23 cellular contexts compared by ENCODE assay signal in the genomic region with DNA sequence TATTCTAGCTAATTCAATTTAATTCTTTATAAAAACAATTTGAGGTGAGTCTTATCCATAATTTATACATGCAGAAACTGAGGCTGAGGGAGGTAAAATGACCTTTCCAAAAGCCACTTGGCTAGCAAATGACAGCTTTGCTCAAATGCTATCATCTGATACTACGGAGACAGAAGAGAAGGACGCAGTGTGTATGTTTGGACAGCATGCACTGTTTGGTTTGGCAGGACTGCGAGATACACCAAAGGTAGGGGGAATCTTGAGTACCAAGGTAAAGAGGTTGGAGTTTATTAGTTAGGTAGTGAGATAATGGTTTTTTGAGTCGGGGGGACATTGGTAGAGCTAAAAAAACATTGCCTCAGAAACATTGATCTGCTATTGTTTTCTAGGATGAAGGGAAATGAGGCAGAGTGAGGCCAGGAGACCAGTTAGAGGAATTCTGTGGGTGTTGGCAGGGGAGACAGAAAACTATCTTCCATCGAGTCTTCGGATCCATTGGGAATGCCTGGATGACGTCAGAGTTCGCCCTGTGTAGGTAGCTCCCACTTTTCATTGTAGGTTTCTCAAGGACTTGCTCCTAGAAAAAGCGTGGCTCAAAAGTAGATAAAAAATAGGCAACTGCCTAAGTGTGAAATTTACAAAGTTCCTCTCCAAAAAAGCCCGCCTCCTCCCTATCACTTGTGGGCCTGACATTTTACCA. TPM values are rescaled to one million over a fixed set of nuclear protein-coding genes. Genes with fewer than 3 reads are reported as not detected.
A peak's percentile ranks its signal among the peaks of the same experiment; 100 is the strongest.
DNase-seq lines count a peak whose midpoint lies in the region; ATAC-seq and TF ChIP-seq lines count a peak whose summit lies in the region.
"Had no signal": no experiment of that assay in that cellular context is flagged by ENCODE, and none has a peak within 500 bp of the region (broad histone marks: within the 10 kb centered on the region; RNA-seq: fewer than 3 reads in every experiment).

No MANE protein-coding gene starts in this region.

- H3K36me3 Mint-ChIP-seq in activated naive CD8-positive, alpha-beta T cell treated with anti-CD3 and anti-CD28 coated beads for 36 hours: no peaks in the 10 kb centered on the region
- no peaks in the 10 kb centered on the region for H3K36me3 Mint-ChIP-seq in activated naive CD8-positive, alpha-beta T cell treated with anti-CD3 and anti-CD28 coated beads, Interleukin-2, amount 50 U/mL, for 24 hours (ENCODE audit: low read depth)
- no peaks in the 10 kb centered on the region for H3K36me3 Mint-ChIP-seq in neural crest cell (ENCODE audit: low read depth)
- H3K36me3 Mint-ChIP-seq: CD14-positive monocyte; CD8-positive, alpha-beta memory T cell; T-cell had no signal

- no peak for DNase-seq in activated naive CD8-positive, alpha-beta T cell treated with anti-CD3 and anti-CD28 coated beads for 36 hours
- DNase-seq in activated naive CD8-positive, alpha-beta T cell treated with anti-CD3 and anti-CD28 coated beads, Interleukin-2, amount 50 U/mL, for 24 hours: no peak
- DNase-seq in SHP77 (lab: John Stamatoyannopoulos, UW) (peak; percentile 7 to 29), neural crest cell (ENCODE audit: low read depth, low spot score) (no peak), A673 (ENCODE audit: low spot score) (no peak), 8988T (no peak), ACHN (no peak)
- DNase-seq: CD8-positive, alpha-beta memory T cell; DMS 273 treated with DMSO at 0.1 percent for 48 hours; H7; KBM-7; MG63; NCI-H2081; NCI-H2227 treated with DMSO at 0.1 percent for 48 hours; NCI-H748 treated with DMSO at 0.1 percent for 48 hours; NK-92 treated with Interleukin-12 subunit alpha and Interleukin-12 subunit beta, amount 100 ng/mL, for 24 hours; PC-3; T-cell had no signal

- H3K9me3 ChIP-seq in A673 (ENCODE audit: low read depth, low read length, poor library complexity, severe bottlenecking): no peaks in the 10 kb centered on the region
- H3K9me3 ChIP-seq: MG63, SJSA1 had no signal

- H3K27me3 Mint-ChIP-seq in activated naive CD8-positive, alpha-beta T cell treated with anti-CD3 and anti-CD28 coated beads for 36 hours: peaks cover 49% of the 10 kb centered on the region
- peaks cover 53% of the 10 kb centered on the region for H3K27me3 Mint-ChIP-seq in activated naive CD8-positive, alpha-beta T cell treated with anti-CD3 and anti-CD28 coated beads, Interleukin-2, amount 50 U/mL, for 24 hours
- peaks cover 69% of the 10 kb centered on the region for H3K27me3 Mint-ChIP-seq in neural crest cell (ENCODE audit: low read depth)

- CTCF ChIA-PET in A673 (lab: Charles Lee): no interaction called here

- peaks cover 24% of the 10 kb centered on the region for H3K4me1 ChIP-seq in A673 (ENCODE audit: insufficient read depth, low read length, poor library complexity, severe bottlenecking)
- H3K4me1 ChIP-seq: SJSA1 had no signal

- POLR2A ChIA-PET in A673 (lab: Charles Lee; ENCODE audit: low non-redundant PET): interaction anchor here (0.6 kb wide), 1 partner anchor 12 kb away, joined by 3 read pairs; no protein-coding TSS in a partner anchor

- H3K4me3 Mint-ChIP-seq in activated naive CD8-positive, alpha-beta T cell treated with anti-CD3 and anti-CD28 coated beads for 36 hours: no peak overlapping the region
- H3K4me3 Mint-ChIP-seq in activated naive CD8-positive, alpha-beta T cell treated with anti-CD3 and anti-CD28 coated beads, Interleukin-2, amount 50 U/mL, for 24 hours: no peak overlapping the region
- peak overlapping the region; percentile 13 for H3K4me3 Mint-ChIP-seq in neural crest cell
- H3K4me3 Mint-ChIP-seq: CD8-positive, alpha-beta memory T cell; T-cell had no signal

- no peak for ATAC-seq in activated naive CD8-positive, alpha-beta T cell treated with anti-CD3 and anti-CD28 coated beads, Interleukin-2, amount 50 U/mL, for 24 hours
- ATAC-seq: PC-3, T-cell had no signal

- in situ Hi-C loops in ACHN (cut with HindIII; ENCODE audit: low pct_ligation_motif_present, low pct_unique_long_range_greater_than_20kb, low sequenced_read_pairs): no loop called here

- H3K27ac ChIP-seq in A673 (ENCODE audit: low read depth, low read length, poor library complexity, severe bottlenecking): no peak overlapping the region
- H3K27ac ChIP-seq: SJSA1 had no signal

- no peaks in the 10 kb centered on the region for H3K4me1 Mint-ChIP-seq in activated naive CD8-positive, alpha-beta T cell treated with anti-CD3 and anti-CD28 coated beads for 36 hours
- H3K4me1 Mint-ChIP-seq in activated naive CD8-positive, alpha-beta T cell treated with anti-CD3 and anti-CD28 coated beads, Interleukin-2, amount 50 U/mL, for 24 hours: peaks cover 5% of the 10 kb centered on the region
- H3K4me1 Mint-ChIP-seq in neural crest cell: peaks cover 14% of the 10 kb centered on the region

- intact Hi-C loops in A673 (cut with micrococcal nuclease; ENCODE audit: unreplicated experiment): no loop called here

- H3K27ac Mint-ChIP-seq in activated naive CD8-positive, alpha-beta T cell treated with anti-CD3 and anti-CD28 coated beads for 36 hours: peak overlapping the region; percentile 9
- H3K27ac Mint-ChIP-seq in activated naive CD8-positive, alpha-beta T cell treated with anti-CD3 and anti-CD28 coated beads, Interleukin-2, amount 50 U/mL, for 24 hours: no peak overlapping the region
- H3K27ac Mint-ChIP-seq in neural crest cell (ENCODE audit: unreplicated experiment): no peak overlapping the region
- H3K27ac Mint-ChIP-seq: CD14-positive monocyte; CD8-positive, alpha-beta memory T cell; T-cell had no signal

- H3K27me3 ChIP-seq in A673 (replicated peaks; ENCODE audit: insufficient read depth, low read depth, low read length, poor library complexity): no peaks in the 10 kb centered on the region

- BruUV-seq in A673 (replicated peaks; lab: Mats Ljungman, UMichigan): no TSS peak

- H3K9me3 Mint-ChIP-seq in activated naive CD8-positive, alpha-beta T cell treated with anti-CD3 and anti-CD28 coated beads for 36 hours: no peaks in the 10 kb centered on the region
- H3K9me3 Mint-ChIP-seq in activated naive CD8-positive, alpha-beta T cell treated with anti-CD3 and anti-CD28 coated beads, Interleukin-2, amount 50 U/mL, for 24 hours: no peaks in the 10 kb centered on the region
- H3K9me3 Mint-ChIP-seq in neural crest cell: no peaks in the 10 kb centered on the region
- H3K9me3 Mint-ChIP-seq: CD8-positive, alpha-beta memory T cell had no signal

- H3K4me3 ChIP-seq in A673 (ENCODE audit: low read depth, low read length, poor library complexity, severe bottlenecking): no peak overlapping the region
- H3K4me3 ChIP-seq: MG63, SJSA1 had no signal

- TF ChIP-seq CTCF in neural crest cell (conservative IDR thresholded peaks at IDR 0.05): no peak
- no peak for TF ChIP-seq CTCF in A673 (conservative IDR thresholded peaks at IDR 0.05; ENCODE audit: low read depth, low read length)

- H3K36me3 ChIP-seq in A673 (ENCODE audit: insufficient read depth, low read length, poor library complexity, severe bottlenecking): no peaks in the 10 kb centered on the region
- H3K36me3 ChIP-seq: MG63, SJSA1 had no signal

RNA-seq across cellular contexts. Expression of a gene that starts 2.5 kb away (rescaled TPM):
- total RNA-seq in activated naive CD8-positive, alpha-beta T cell treated with anti-CD3 and anti-CD28 coated beads for 36 hours: not detected
- total RNA-seq in neural crest cell (0.98 and 1.1 TPM in 2 replicates), A673 (2021) (33.5 and 34.0 TPM in 2 replicates)
- total RNA-seq: CD8-positive, alpha-beta memory T cell; HT1080; LHCN-M2; NCI-H460; PC-3; SJSA1; T-cell had no signal

Comparison
In these comparisons a context has a peak if more than half of its experiments do, and no peak if none do; other contexts are left out.
1. DNase-seq: peak in SHP77 (2 of 2); none in activated naive CD8-positive, alpha-beta T cell treated with anti-CD3 and anti-CD28 coated beads for 36 hours (single experiment), activated naive CD8-positive, alpha-beta T cell treated with anti-CD3 and anti-CD28 coated beads, Interleukin-2, amount 50 U/mL, for 24 hours (single experiment), neural crest cell (single experiment), A673 (single experiment), 8988T (single experiment) and ACHN (single experiment).
2. RNA of a gene that starts 2.5 kb away (total RNA-seq): 33.5 to 34.0 TPM in A673; 0.98 to 1.1 TPM in neural crest cell and not detected in activated naive CD8-positive, alpha-beta T cell treated with anti-CD3 and anti-CD28 coated beads for 36 hours; every median in the first group is over 10 times any median in the second.